1 cellular context compared by ENCODE assay signal in genomic region chr1:46401964-46402626, GRCh38.
TF ChIP-seq lines count a peak whose summit lies in the region.

No MANE protein-coding gene starts in this region.

TF ChIP-seq in SK-N-SH, 30 proteins besides CTCF, POLR2A, EP300 and RAD21 (continued from another document):
- no peak for TF ChIP-seq ZBTB33 (IDR thresholded peaks at IDR 0.05; ENCODE audit: borderline replicate concordance, low read depth)
- TF ChIP-seq NFIC (IDR thresholded peaks at IDR 0.05; ENCODE audit: borderline replicate concordance): no peak
- TF ChIP-seq, protein P1, sequence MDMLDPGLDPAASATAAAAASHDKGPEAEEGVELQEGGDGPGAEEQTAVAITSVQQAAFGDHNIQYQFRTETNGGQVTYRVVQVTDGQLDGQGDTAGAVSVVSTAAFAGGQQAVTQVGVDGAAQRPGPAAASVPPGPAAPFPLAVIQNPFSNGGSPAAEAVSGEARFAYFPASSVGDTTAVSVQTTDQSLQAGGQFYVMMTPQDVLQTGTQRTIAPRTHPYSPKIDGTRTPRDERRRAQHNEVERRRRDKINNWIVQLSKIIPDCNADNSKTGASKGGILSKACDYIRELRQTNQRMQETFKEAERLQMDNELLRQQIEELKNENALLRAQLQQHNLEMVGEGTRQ (IDR thresholded peaks at IDR 0.05; ENCODE audit: borderline replicate concordance, low read depth, low read length): no peak
- TF ChIP-seq FOXJ3 (CRISPR knock-in tag; IDR thresholded peaks at IDR 0.05): no peak
- TF ChIP-seq, protein P2, sequence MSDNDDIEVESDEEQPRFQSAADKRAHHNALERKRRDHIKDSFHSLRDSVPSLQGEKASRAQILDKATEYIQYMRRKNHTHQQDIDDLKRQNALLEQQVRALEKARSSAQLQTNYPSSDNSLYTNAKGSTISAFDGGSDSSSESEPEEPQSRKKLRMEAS (IDR thresholded peaks at IDR 0.05; ENCODE audit: low read depth): no peak
- TF ChIP-seq CHD2 (IDR thresholded peaks at IDR 0.05; ENCODE audit: low read length, partially characterized antibody): no peak
